Comparison of ENCODE assay signal across 1 cellular context in genomic region chr16:68992521-68992920, GRCh38.
A peak's percentile ranks its signal among the peaks of the same experiment; 100 is the strongest.
TF ChIP-seq lines count a peak whose summit lies in the region.

No MANE protein-coding gene starts in this region.

TF ChIP-seq in HepG2, 621 proteins besides CTCF, POLR2A, EP300 and RAD21 (continued from another document):
- TF ChIP-seq GMEB2 (CRISPR knock-in tag; IDR thresholded peaks at IDR 0.05; ENCODE audit: low read depth) (no peak), THYN1 (CRISPR knock-in tag; IDR thresholded peaks at IDR 0.05; ENCODE audit: borderline replicate concordance, low read depth) (no peak), RERE (CRISPR knock-in tag; IDR thresholded peaks at IDR 0.05; ENCODE audit: low read depth) (no peak), NKX3-1 (CRISPR knock-in tag; IDR thresholded peaks at IDR 0.05) (no peak), SALL2 (CRISPR knock-in tag; IDR thresholded peaks at IDR 0.05) (no peak), E2F1 (CRISPR knock-in tag; IDR thresholded peaks at IDR 0.05) (no peak), SMAD1 (CRISPR knock-in tag; IDR thresholded peaks at IDR 0.05; ENCODE audit: borderline replicate concordance, low read depth) (no peak), GZF1 (CRISPR knock-in tag; IDR thresholded peaks at IDR 0.05) (no peak), BCLAF1 (IDR thresholded peaks at IDR 0.05) (no peak), TCF7L2 (IDR thresholded peaks at IDR 0.05; ENCODE audit: low read depth, low read length) (no peak), FOSL1 (CRISPR knock-in tag; IDR thresholded peaks at IDR 0.05; ENCODE audit: borderline replicate concordance) (peak; percentile 35; the same call in 1 of the 2 replicates), ZNF850 (CRISPR knock-in tag; conservative IDR thresholded peaks at IDR 0.05) (no peak), SOX5 (CRISPR knock-in tag; IDR thresholded peaks at IDR 0.05; ENCODE audit: borderline replicate concordance) (peak; percentile 13; the same call in 1 of the 2 replicates), ATF4 (CRISPR knock-in tag; IDR thresholded peaks at IDR 0.05) (no peak)
